In the genomic region with DNA sequence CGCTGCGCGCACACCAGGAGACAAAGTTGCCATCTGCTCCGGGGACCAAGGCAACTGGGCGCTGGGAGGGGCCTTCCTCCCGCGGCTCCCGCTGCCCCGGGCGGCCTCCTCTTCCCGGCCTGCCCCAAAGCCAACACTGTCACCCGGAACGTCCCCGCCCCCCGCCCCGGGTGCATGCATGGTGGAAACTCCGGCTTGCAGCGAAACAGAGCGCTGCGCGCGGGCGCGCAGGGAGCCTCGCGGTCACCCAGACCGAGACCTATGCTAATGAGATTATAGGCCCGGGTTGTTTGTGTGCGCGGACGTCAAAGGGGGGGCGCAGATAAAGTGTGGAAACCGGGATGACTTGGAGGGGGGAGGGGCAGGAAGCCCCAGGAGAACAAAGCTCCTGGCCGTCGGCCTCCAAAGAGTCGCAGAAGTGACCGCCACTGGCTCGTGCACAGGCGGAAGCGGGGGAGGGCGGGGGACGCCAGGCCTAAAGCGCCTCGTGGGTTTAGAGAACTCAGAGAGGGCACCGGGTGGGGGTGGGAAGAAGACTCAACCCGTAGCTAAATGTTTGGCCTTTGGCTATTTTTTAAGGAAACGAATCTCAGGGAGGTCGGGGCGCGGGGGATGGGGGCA, we compare ENCODE assay signal across 8 cellular contexts.
DNase-seq lines count a peak whose midpoint lies in the region; TF ChIP-seq lines count a peak whose summit lies in the region.

No MANE protein-coding gene starts in this region.

- CTCF ChIA-PET in activated naive CD4-positive, alpha-beta T cell treated with anti-CD3 and anti-CD28 coated beads for 36 hours (lab: Charles Lee), result interaction anchor here (1.2 kb wide), 1 partner anchor 100 kb away, joined by 3 read pairs; no protein-coding TSS in a partner anchor

- H3K4me3 Mint-ChIP-seq in activated naive CD4-positive, alpha-beta T cell treated with anti-CD3 and anti-CD28 coated beads for 36 hours, result peak overlapping the region; percentile 69

- peak overlapping the region; percentile 28 to 61 (median 46); a peak in 19 of 20 replicates for H3K4me3 ChIP-seq in BLaER1 treated with 17β-estradiol and CSF1 and Interleukin-3, amounts not matched to agents 10 nM and 100 nM
- H3K4me3 ChIP-seq in kidney epithelial cell (ENCODE audit: low read depth, low read length) (peak overlapping the region; percentile 4), transverse colon (peak overlapping the region in 2 of 4 donors; percentile 17 to 35)

- peaks cover 35% of the 10 kb centered on the region for H3K4me1 Mint-ChIP-seq in activated naive CD4-positive, alpha-beta T cell treated with anti-CD3 and anti-CD28 coated beads for 36 hours (ENCODE audit: low read depth)

- no peak for TF ChIP-seq EP300 in transverse colon (IDR thresholded peaks at IDR 0.05; ENCODE audit: low read depth)

- no peaks in the 10 kb centered on the region for H3K9me3 Mint-ChIP-seq in activated naive CD4-positive, alpha-beta T cell treated with anti-CD3 and anti-CD28 coated beads for 36 hours

- H3K27me3 Mint-ChIP-seq in activated naive CD4-positive, alpha-beta T cell treated with anti-CD3 and anti-CD28 coated beads for 36 hours (ENCODE audit: low read depth), result peaks cover 45% of the 10 kb centered on the region

- H3K27me3 ChIP-seq in BLaER1 treated with 17β-estradiol and CSF1 and Interleukin-3, amounts not matched to agents 10 nM and 100 nM, result peaks cover 77 to 98% (median 94%) of the 10 kb centered on the region in 11 experiments
- H3K27me3 ChIP-seq in kidney epithelial cell (ENCODE audit: control insufficient read depth, insufficient read depth, low read length) (peaks cover 67% of the 10 kb centered on the region), transverse colon (no peaks in the 10 kb centered on the region)

- intact Hi-C loops in activated naive CD4-positive, alpha-beta T cell treated with anti-CD3 and anti-CD28 coated beads for 36 hours (cut with micrococcal nuclease), result loop anchor here (2.0 to 10.0 kb wide), 3 partner anchors 148 to 394 kb away; no protein-coding TSS in a partner anchor
- intact Hi-C loops in transverse colon (cut with DNase I; ENCODE audit: low total_unique reads), result no loop called here

- peaks cover 0 to 11% (median 0%) of the 10 kb centered on the region in 11 experiments; a peak in 7 of 22 replicates for H4K20me1 ChIP-seq in BLaER1 treated with 17β-estradiol and CSF1 and Interleukin-3, amounts not matched to agents 10 nM and 100 nM

- H3K4me1 ChIP-seq in BLaER1 treated with 17β-estradiol and CSF1 and Interleukin-3, amounts not matched to agents 10 nM and 100 nM, result peaks cover 47 to 87% (median 84%) of the 10 kb centered on the region in 10 experiments
- H3K4me1 ChIP-seq in transverse colon, result peaks cover 0 to 49% (median 34%) of the 10 kb centered on the region in 4 donors

- no peaks in the 10 kb centered on the region for H3K36me3 Mint-ChIP-seq in activated naive CD4-positive, alpha-beta T cell treated with anti-CD3 and anti-CD28 coated beads for 36 hours (ENCODE audit: low read depth)

- DNase-seq in NCI-H1417 (lab: John Stamatoyannopoulos, UW), result peak in 2 of 3 experiments; percentile 91 to 98
- DNase-seq in activated naive CD4-positive, alpha-beta T cell treated with anti-CD3 and anti-CD28 coated beads for 36 hours, result peak; percentile 61
- DNase-seq in kidney epithelial cell (ENCODE audit: low read depth), result no peak
- DNase-seq in transverse colon, result peak; percentile 29
- DNase-seq in HUDEP-2 (lab: John Stamatoyannopoulos, UW; ENCODE audit: unreplicated experiment in 76 of 76), result no peak
- no peak for DNase-seq in OCI-M2 (lab: John Stamatoyannopoulos, UW; ENCODE audit: unreplicated experiment)
- DNase-seq in activated CD4-positive, CD25-positive, alpha-beta regulatory T cell (lab: John Stamatoyannopoulos, UW), result no peak

- H3K27ac Mint-ChIP-seq in activated naive CD4-positive, alpha-beta T cell treated with anti-CD3 and anti-CD28 coated beads for 36 hours, result no peak overlapping the region

- H3K36me3 ChIP-seq in BLaER1 treated with 17β-estradiol and CSF1 and Interleukin-3, amounts not matched to agents 10 nM and 100 nM, result no peaks in the 10 kb centered on the region
- H3K36me3 ChIP-seq in kidney epithelial cell (ENCODE audit: control insufficient read depth, insufficient read depth, low read length), result no peaks in the 10 kb centered on the region
- no peaks in the 10 kb centered on the region for H3K36me3 ChIP-seq in transverse colon

- TF ChIP-seq POLR2A in transverse colon (IDR thresholded peaks at IDR 0.05), result no peak

- peak overlapping the region in 1 of 11 experiments; percentile 26; a peak in 1 of 22 replicates for H3K27ac ChIP-seq in BLaER1 treated with 17β-estradiol and CSF1 and Interleukin-3, amounts not matched to agents 10 nM and 100 nM
- H3K27ac ChIP-seq in transverse colon, result no peak overlapping the region

- no peak for TF ChIP-seq CTCF in kidney epithelial cell (IDR thresholded peaks at IDR 0.05; ENCODE audit: insufficient read depth, low read length, poor library complexity, severe bottlenecking)
- TF ChIP-seq CTCF in transverse colon (IDR thresholded peaks at IDR 0.05), result no peak

- WGBS in transverse colon (ENCODE audit: low coverage in 1 of 2), 2 donors, result 31% methylated on average over 38 of the region's 50 CpGs; no CpG with 5 or more reads in 1 of the 2 donors

- H3K9ac ChIP-seq in BLaER1 treated with 17β-estradiol and CSF1 and Interleukin-3, amounts not matched to agents 10 nM and 100 nM, result peak overlapping the region in 7 of 11 experiments; percentile 18 to 44 (median 31); a peak in 8 of 22 replicates

- H3K9me3 ChIP-seq in BLaER1 treated with 17β-estradiol and CSF1 and Interleukin-3, amounts not matched to agents 10 nM and 100 nM (replicated peaks in 1 of 11), result peaks cover 46 to 68% (median 56%) of the 10 kb centered on the region in 11 experiments
- no peaks in the 10 kb centered on the region for H3K9me3 ChIP-seq in transverse colon

- H3K4me2 ChIP-seq in BLaER1 treated with 17β-estradiol and CSF1 and Interleukin-3, amounts not matched to agents 10 nM and 100 nM, result peak overlapping the region; percentile 72 to 95 (median 89)

- in situ Hi-C loops in transverse colon (cut with MboI; ENCODE audit: low pct_ligation_motif_present in 1 of 4, low pct_unique_long_range_greater_than_20kb in 1 of 4, low sequenced_read_pairs in 3 of 4), result no loop called here

Comparison
In these comparisons a context has a peak if more than half of its experiments do, and no peak if none do; other contexts are left out.
1. DNase-seq: peak in NCI-H1417 (2 of 3), activated naive CD4-positive, alpha-beta T cell treated with anti-CD3 and anti-CD28 coated beads for 36 hours (single experiment) and transverse colon (single experiment); none in kidney epithelial cell (single experiment), HUDEP-2 (0 of 76), OCI-M2 (single experiment) and activated CD4-positive, CD25-positive, alpha-beta regulatory T cell (0 of 4).